Comparison of ENCODE assay signal across 27 cellular contexts in the genomic region with DNA sequence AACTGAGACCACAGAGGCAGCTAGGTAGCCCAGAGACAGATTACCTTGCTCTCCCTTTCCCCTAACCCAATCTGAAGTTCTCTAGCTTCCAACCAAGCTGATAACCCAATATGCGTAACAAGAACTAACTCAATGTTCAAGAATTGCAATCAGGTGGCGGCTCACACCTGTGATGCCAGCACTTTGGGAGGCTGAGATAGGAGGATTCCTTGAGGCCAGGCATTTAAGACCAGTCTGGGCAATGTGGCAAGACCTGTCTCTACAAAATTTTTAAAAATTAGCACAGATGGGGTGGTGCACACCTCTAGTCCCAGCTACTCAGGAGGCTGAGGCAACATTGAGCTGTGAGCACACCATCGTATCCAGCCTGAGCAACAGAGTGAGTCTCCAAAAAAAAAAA.
"Had no signal": no experiment of that assay in that cellular context is flagged by ENCODE, and none has a peak within 500 bp of the region (broad histone marks: within the 10 kb centered on the region; RNA-seq: fewer than 3 reads in every experiment).

No MANE protein-coding gene starts in this region.

- H3K27me3 ChIP-seq: stomach, suprapubic skin, testis, thyroid gland, tibial artery, tibial nerve, transverse colon, upper lobe of left lung, upper lobe of right lung, uterus, vagina had no signal

- H3K27ac Mint-ChIP-seq: stimulated activated effector memory CD8-positive, alpha-beta T cell treated with anti-CD3 and anti-CD28 coated beads, Interleukin-12 subunit alpha, Interleukin-12 subunit beta, amount 100 ng/mL, for 72 hours; stimulated activated memory B cell treated with anti-CD40 and anti-IgM and Interleukin-4, amounts not matched to agents 10 μg/mL and 1 μg/mL and 100 μg/mL, for 72 hours; stimulated activated naive B cell treated with anti-CD40 and anti-IgM and Interleukin-4, amounts not matched to agents 10 μg/mL and 1 μg/mL and 100 μg/mL, for 72 hours; stimulated activated naive CD8-positive, alpha-beta T cell treated with anti-CD3 and anti-CD28 coated beads, Interleukin-15, amount 100 ng/mL, for 72 hours; stimulated activated naive CD8-positive, alpha-beta T cell treated with anti-CD3 and anti-CD28 coated beads, Interleukin-15, Interleukin-2, amounts not matched to agents 100 ng/mL and 50 ng/mL, for 24 hours; type B pancreatic cell had no signal

- H3K4me3 Mint-ChIP-seq: stimulated activated effector memory CD8-positive, alpha-beta T cell treated with anti-CD3 and anti-CD28 coated beads, Interleukin-12 subunit alpha, Interleukin-12 subunit beta, amount 100 ng/mL, for 72 hours; stimulated activated memory B cell treated with anti-CD40 and anti-IgM and Interleukin-4, amounts not matched to agents 10 μg/mL and 1 μg/mL and 100 μg/mL, for 72 hours; stimulated activated naive B cell treated with anti-CD40 and anti-IgM and Interleukin-4, amounts not matched to agents 10 μg/mL and 1 μg/mL and 100 μg/mL, for 72 hours; stimulated activated naive CD8-positive, alpha-beta T cell treated with anti-CD3 and anti-CD28 coated beads, Interleukin-15, amount 100 ng/mL, for 72 hours; stimulated activated naive CD8-positive, alpha-beta T cell treated with anti-CD3 and anti-CD28 coated beads, Interleukin-15, Interleukin-2, amounts not matched to agents 100 ng/mL and 50 ng/mL, for 24 hours; type B pancreatic cell had no signal

- ATAC-seq: stimulated activated effector memory CD8-positive, alpha-beta T cell treated with anti-CD3 and anti-CD28 coated beads, Interleukin-12 subunit alpha, Interleukin-12 subunit beta, amount 100 ng/mL, for 72 hours; stimulated activated memory B cell treated with anti-CD40 and anti-IgM and Interleukin-4, amounts not matched to agents 10 μg/mL and 1 μg/mL and 100 μg/mL, for 72 hours; stimulated activated naive B cell treated with anti-CD40 and anti-IgM and Interleukin-4, amounts not matched to agents 10 μg/mL and 1 μg/mL and 100 μg/mL, for 72 hours; stimulated activated naive CD8-positive, alpha-beta T cell treated with anti-CD3 and anti-CD28 coated beads, Interleukin-15, amount 100 ng/mL, for 72 hours; stimulated activated naive CD8-positive, alpha-beta T cell treated with anti-CD3 and anti-CD28 coated beads, Interleukin-15, Interleukin-2, amounts not matched to agents 100 U/mL and 50 U/mL, for 24 hours; upper lobe of right lung had no signal

- H3K4me1 Mint-ChIP-seq: stimulated activated effector memory CD8-positive, alpha-beta T cell treated with anti-CD3 and anti-CD28 coated beads, Interleukin-12 subunit alpha, Interleukin-12 subunit beta, amount 100 ng/mL, for 72 hours; stimulated activated memory B cell treated with anti-CD40 and anti-IgM and Interleukin-4, amounts not matched to agents 10 μg/mL and 1 μg/mL and 100 μg/mL, for 72 hours; stimulated activated naive B cell treated with anti-CD40 and anti-IgM and Interleukin-4, amounts not matched to agents 10 μg/mL and 1 μg/mL and 100 μg/mL, for 72 hours; stimulated activated naive CD8-positive, alpha-beta T cell treated with anti-CD3 and anti-CD28 coated beads, Interleukin-15, amount 100 ng/mL, for 72 hours had no signal

- H3K27me3 Mint-ChIP-seq: type B pancreatic cell had no signal

- H3K4me3 ChIP-seq: stomach, suprapubic skin, testis, thoracic aorta, thyroid gland, tibial artery, tibial nerve, transverse colon, upper lobe of left lung, upper lobe of right lung, uterus, vagina had no signal

- H3K36me3 ChIP-seq: stomach, suprapubic skin, thoracic aorta, thyroid gland, tibial artery, tibial nerve, transverse colon, upper lobe of left lung, upper lobe of right lung, uterus, vagina had no signal

- H3K27ac ChIP-seq: stomach, suprapubic skin, testis, thoracic aorta, thyroid gland, tibial artery, tibial nerve, transverse colon, upper lobe of left lung, upper lobe of right lung, uterus, vagina had no signal

- H3K36me3 Mint-ChIP-seq: stimulated activated effector memory CD8-positive, alpha-beta T cell treated with anti-CD3 and anti-CD28 coated beads, Interleukin-12 subunit alpha, Interleukin-12 subunit beta, amount 100 ng/mL, for 72 hours; stimulated activated memory B cell treated with anti-CD40 and anti-IgM and Interleukin-4, amounts not matched to agents 10 μg/mL and 1 μg/mL and 100 μg/mL, for 72 hours; type B pancreatic cell had no signal

- DNase-seq: stimulated activated CD4-positive, alpha-beta T cell treated with anti-CD3 and anti-CD28 coated beads, Interleukin-2, amount 100 ng/mL, for 48 hours; stimulated activated CD4-positive, alpha-beta T cell treated with anti-CD3 and anti-CD28 coated beads, Interleukin-4, amount 100 ng/mL, for 1 hour; stimulated activated CD4-positive, alpha-beta T cell treated with anti-CD3 and anti-CD28 coated beads, Interleukin-4, amount 100 ng/mL, for 24 hours; stimulated activated CD4-positive, alpha-beta T cell treated with anti-CD3 and anti-CD28 coated beads, Interleukin-4, amount 100 ng/mL, for 4 hours; stimulated activated CD8-positive, alpha-beta memory T cell treated with anti-CD3 and anti-CD28 coated beads, Interleukin-4, amount 100 ng/mL, for 48 hours; stimulated activated naive B cell treated with anti-CD40 and anti-IgM and Interleukin-4, amounts not matched to agents 10 μg/mL and 1 μg/mL and 100 μg/mL, for 72 hours; stimulated activated naive CD4-positive, alpha-beta T cell; stimulated activated naive CD4-positive, alpha-beta T cell treated with Interleukin-2 at 50 U/mL for 16 hours; stimulated activated naive CD8-positive, alpha-beta T cell treated with anti-CD3 and anti-CD28 coated beads, Interleukin-15, amount 100 ng/mL, for 72 hours; stimulated activated naive CD8-positive, alpha-beta T cell treated with anti-CD3 and anti-CD28 coated beads, Interleukin-15, Interleukin-2, amounts not matched to agents 100 U/mL and 50 U/mL, for 24 hours; stomach; substantia nigra; testis; thyroid gland; tibial artery; transverse colon; upper lobe of left lung; upper lobe of right lung; uterus had no signal

- H3K4me1 ChIP-seq: stomach, suprapubic skin, testis, thyroid gland, tibial artery, tibial nerve, transverse colon, upper lobe of left lung, upper lobe of right lung, uterus, vagina had no signal

- H3K9me3 ChIP-seq: suprapubic skin, testis, thoracic aorta, thyroid gland, transverse colon, upper lobe of right lung, uterus, vagina had no signal
